8 cellular contexts compared by ENCODE assay signal in the genomic region with DNA sequence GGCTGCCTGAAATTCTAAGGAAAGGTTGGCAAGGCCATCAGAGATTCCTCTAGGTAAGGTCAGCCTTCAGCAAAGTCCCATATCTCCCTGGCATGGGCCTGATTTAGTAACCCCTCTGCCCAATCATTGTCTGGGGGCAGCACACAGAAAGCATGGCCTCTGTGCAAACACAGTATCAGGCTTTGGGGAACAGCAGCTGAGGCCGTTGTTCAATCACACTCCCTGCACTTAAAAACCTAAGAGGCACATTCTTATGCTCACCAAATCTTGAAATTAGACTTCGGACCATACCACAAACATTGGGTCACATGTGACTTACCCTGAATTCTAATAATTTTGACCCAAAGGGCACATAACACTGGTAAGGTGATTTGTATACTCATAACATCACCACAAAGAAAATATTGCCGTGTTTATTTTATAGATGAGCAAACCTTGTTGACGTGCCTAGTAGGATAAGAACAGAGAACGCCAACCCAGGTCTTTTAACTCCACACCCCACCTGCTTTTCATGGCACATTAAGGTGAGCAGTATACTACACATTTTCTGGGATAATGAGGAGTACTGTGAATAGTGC.
"Had no signal": no experiment of that assay in that cellular context is flagged by ENCODE, and none has a peak within 500 bp of the region (broad histone marks: within the 10 kb centered on the region; RNA-seq: fewer than 3 reads in every experiment).

No MANE protein-coding gene starts in this region.

- FAIRE-seq: HTR-8/SVneo had no signal

- DNase-seq: GM23248, GOT3, H7, HFFc6, KBM-7 had no signal

- H3K9me3 ChIP-seq: HAP-1 had no signal

- ATAC-seq: HCT116 had no signal

- H2AFZ ChIP-seq: GM23248 had no signal

- H3K9ac ChIP-seq: GM23248 had no signal

- H3K4me3 ChIP-seq: GM23248, HAP-1 had no signal

- H3K36me3 ChIP-seq: HAP-1 had no signal

- H3K27ac ChIP-seq: GM23248 had no signal
